Comparison of ENCODE assay signal across 8 cellular contexts in genomic region chr14:58427289-58428010, GRCh38. TPM values are rescaled to one million over a fixed set of nuclear protein-coding genes. Genes with fewer than 3 reads are reported as not detected.
DNase-seq lines count a peak whose midpoint lies in the region; ATAC-seq, FAIRE-seq and TF ChIP-seq lines count a peak whose summit lies in the region.

Gene KIAA0586, plus strand, starts transcription at chr14:58427719. Its CDS starts 546 bp downstream, at chr14:58428265.
Gene TIMM9, minus strand, starts transcription at chr14:58427531. Its CDS starts 15,586 bp downstream, at chr14:58411945.

- no peaks in the 10 kb centered on the region for H3K9me1 ChIP-seq in keratinocyte (ENCODE audit: control insufficient read depth, extremely low read depth, insufficient read depth, low read length)

- peak within 1 kb of the TSS; percentile 97 for H2AFZ ChIP-seq in keratinocyte (ENCODE audit: control insufficient read depth, low read length)

- ATAC-seq in GM19043 (IDR thresholded peaks at IDR 0.05; ENCODE audit: low read depth, unreplicated experiment) (peak; percentile 91), HG03378 (IDR thresholded peaks at IDR 0.05; ENCODE audit: unreplicated experiment) (peak; percentile 83)

- H3K27ac ChIP-seq in keratinocyte (ENCODE audit: control insufficient read depth, insufficient read depth, low read length): peak within 1 kb of the TSS; percentile 97

- dilution Hi-C loops in keratinocyte (cut with MboI; ENCODE audit: extremely low pct_ligation_motif_present, low sequenced_read_pairs): no loop called here

- no peaks in the 10 kb centered on the region for H3K27me3 ChIP-seq in keratinocyte (ENCODE audit: control insufficient read depth, extremely low read depth, insufficient read depth, low read length)

- peaks cover 22% of the 10 kb centered on the region for H3K4me1 ChIP-seq in keratinocyte (ENCODE audit: control insufficient read depth, extremely low read depth, insufficient read depth, low read length)

- H3K9ac ChIP-seq in keratinocyte (ENCODE audit: control insufficient read depth, extremely low read depth, insufficient read depth, low read length): peak within 1 kb of the TSS; percentile 91

- DNase-seq in AG10803 (ENCODE audit: low read depth) (peak; percentile 99), NCI-H460 (ENCODE audit: extremely low read depth, low read depth) (peak; percentile 99), cerebellar nuclear complex (lab: John Stamatoyannopoulos, UW) (peak; percentile 20 to 78), keratinocyte (ENCODE audit: low read depth, low spot score) (peak; percentile 96)
- peak; percentile 91 for DNase-seq in activated CD4-positive, CD25-positive, alpha-beta regulatory T cell treated with anti-CD3 and anti-CD28 coated beads, Interleukin-2, amount 50 U/mL, for 72 hours
- DNase-seq in stimulated activated CD4-positive, alpha-beta T cell treated with anti-CD3 and anti-CD28 coated beads, Interleukin-15, amount 100 ng/mL, for 1 hour (ENCODE audit: low read depth in 1 of 2, low spot score in 1 of 2): peak; percentile 88 to 89

- peak within 1 kb of the TSS; percentile 91 for H3K4me3 ChIP-seq in AG10803 (ENCODE audit: low read length)
- peak within 1 kb of the TSS; percentile 71 to 96 (median 91) for H3K4me3 ChIP-seq in keratinocyte (ENCODE audit: control insufficient read depth in 2 of 3, extremely low read depth in 1 of 3, insufficient read depth in 2 of 3, low read depth in 1 of 3, low read length in 3 of 3)

- H3K4me2 ChIP-seq in keratinocyte (ENCODE audit: control insufficient read depth, extremely low read depth, insufficient read depth, low read depth, low read length): peak within 1 kb of the TSS; percentile 73

- no peaks in the 10 kb centered on the region for H4K20me1 ChIP-seq in keratinocyte (ENCODE audit: control insufficient read depth, extremely low read depth, insufficient read depth, low read length)

- TF ChIP-seq CTCF in AG10803 (conservative IDR thresholded peaks at IDR 0.05; ENCODE audit: low read length) (no peak), keratinocyte (optimal IDR thresholded peaks at IDR 0.05 in 1 of 3, IDR thresholded peaks at IDR 0.05 in 1 of 3, conservative IDR thresholded peaks at IDR 0.05 in 1 of 3; ENCODE audit: extremely low read depth in 1 of 3, insufficient read depth in 2 of 3, low read length in 3 of 3) (no peak)

- peak; percentile 69 for FAIRE-seq in keratinocyte (lab: Jason Lieb, UNC)

- peaks cover 42% of the 10 kb centered on the region for H3K79me2 ChIP-seq in keratinocyte (ENCODE audit: control insufficient read depth, insufficient read depth, low read length)

- peaks cover 0 to 3% of the 10 kb centered on the region in 2 experiments for H3K36me3 ChIP-seq in keratinocyte (ENCODE audit: control insufficient read depth in 2 of 2, extremely low read depth in 1 of 2, insufficient read depth in 2 of 2, low read length in 2 of 2)

- no peaks in the 10 kb centered on the region for H3K9me3 ChIP-seq in keratinocyte (ENCODE audit: control insufficient read depth, low read depth, low read length)

RNA-seq across cellular contexts. Expression of gene KIAA0586, which starts in this region (rescaled TPM):
- 23.6 and 27.2 TPM in 2 replicates for total RNA-seq in NCI-H460 (2014; rRNA removed; shearing (Covaris generic))
- polyA plus RNA-seq in NCI-H460 (2014; cell fraction: nucleus; rRNA removed): 18.0 and 19.6 TPM in 2 replicates
- polyA plus RNA-seq in keratinocyte: 8.2 to 12.4 TPM (median 10.5 TPM) in 3 replicates
- polyA plus RNA-seq in keratinocyte (2011; ENCODE audit: low read depth): 3.6 TPM
- polyA plus RNA-seq in keratinocyte (2011; cell fraction: cytosol; rRNA removed): 5.5 and 9.5 TPM in 2 replicates
- 14.4 and 15.3 TPM in 2 replicates for polyA plus RNA-seq in keratinocyte (2011; cell fraction: nucleus; rRNA removed)
- polyA plus RNA-seq in keratinocyte (2012; ENCODE audit: low replicate concordance): 4.1 and 8.3 TPM in 2 replicates
- 15.0 to 34.5 TPM (median 18.9 TPM) in 3 replicates for polyA minus RNA-seq in keratinocyte
- 10.7 TPM for polyA minus RNA-seq in keratinocyte (2011; cell fraction: cytosol; rRNA and poly(A)+ RNA removed)
- polyA minus RNA-seq in keratinocyte (2011; cell fraction: nucleus; rRNA and poly(A)+ RNA removed): 16.2 and 33.1 TPM in 2 replicates

RNA-seq across cellular contexts. Expression of gene TIMM9, which starts in this region (rescaled TPM):
- 118 and 128 TPM in 2 replicates for total RNA-seq in NCI-H460 (2014; rRNA removed; shearing (Covaris generic))
- 19.6 and 20.0 TPM in 2 replicates for polyA plus RNA-seq in NCI-H460 (2014; cell fraction: nucleus; rRNA removed)
- 18.1 to 44.4 TPM (median 29.6 TPM) in 3 replicates for polyA plus RNA-seq in keratinocyte
- polyA plus RNA-seq in keratinocyte (2011; ENCODE audit: low read depth): 98.1 TPM
- polyA plus RNA-seq in keratinocyte (2011; cell fraction: cytosol; rRNA removed): 32.0 and 36.9 TPM in 2 replicates
- polyA plus RNA-seq in keratinocyte (2011; cell fraction: nucleus; rRNA removed): 11.0 and 18.7 TPM in 2 replicates
- 53.7 and 69.9 TPM in 2 replicates for polyA plus RNA-seq in keratinocyte (2012; ENCODE audit: low replicate concordance)
- polyA minus RNA-seq in keratinocyte: 4.6 to 26.3 TPM (median 16.0 TPM) in 3 replicates
- polyA minus RNA-seq in keratinocyte (2011; cell fraction: cytosol; rRNA and poly(A)+ RNA removed): 23.6 TPM
- 1.3 and 5.0 TPM in 2 replicates for polyA minus RNA-seq in keratinocyte (2011; cell fraction: nucleus; rRNA and poly(A)+ RNA removed)

Comparison
In these comparisons a context has a peak if more than half of its experiments do, and no peak if none do; other contexts are left out.
1. Peak in every context shown above with its lines: DNase-seq, ATAC-seq, H3K4me3 ChIP-seq and H3K27ac ChIP-seq.
2. DNase-seq: peak in every context shown above with its lines; median percentile 99 in AG10803; 99 in NCI-H460; 96 in keratinocyte; 91 in activated CD4-positive, CD25-positive, alpha-beta regulatory T cell treated with anti-CD3 and anti-CD28 coated beads, Interleukin-2, amount 50 U/mL, for 72 hours; 88 in stimulated activated CD4-positive, alpha-beta T cell treated with anti-CD3 and anti-CD28 coated beads, Interleukin-15, amount 100 ng/mL, for 1 hour; 49 in cerebellar nuclear complex.